ENCODE assay signal across 15 cellular contexts in genomic region chr15:90060797-90061196, GRCh38. TPM values are rescaled to one million over a fixed set of nuclear protein-coding genes. Genes with fewer than 3 reads are reported as not detected.
DNase-seq lines count a peak whose midpoint lies in the region; ATAC-seq and TF ChIP-seq lines count a peak whose summit lies in the region.
"Had no signal": no experiment of that assay in that cellular context is flagged by ENCODE, and none has a peak within 500 bp of the region (broad histone marks: within the 10 kb centered on the region; RNA-seq: fewer than 3 reads in every experiment).

No MANE protein-coding gene starts in this region.

- H3K9me3 ChIP-seq in Karpas-422 (ENCODE audit: low read length) (no peaks in the 10 kb centered on the region), spleen (no peaks in the 10 kb centered on the region)
- H3K9me3 ChIP-seq: A549 had no signal

- H3K4me2 ChIP-seq in Karpas-422 (ENCODE audit: low read depth, low read length, poor library complexity, severe bottlenecking): peak overlapping the region; percentile 65
- H3K4me2 ChIP-seq: A549 had no signal

- H3K4me3 Mint-ChIP-seq in T-helper 2 cell treated with Interferon-gamma antibody and Interleukin-4, amounts not matched to agents 5 μg/mL and 100 μg/mL, for 36 hours: no peak overlapping the region

- peaks cover 59% of the 10 kb centered on the region for H3K79me2 ChIP-seq in Karpas-422 (ENCODE audit: low read length)

- H3K9me3 Mint-ChIP-seq in T-helper 2 cell treated with Interferon-gamma antibody and Interleukin-4, amounts not matched to agents 5 μg/mL and 100 μg/mL, for 36 hours: no peaks in the 10 kb centered on the region
- H3K9me3 Mint-ChIP-seq: activated T-helper 1 cell treated with anti-CD3 and anti-CD28 coated beads, Interleukin-12 subunit alpha, Interleukin-12 subunit beta, Interleukin-2, Interleukin-4 antibody, amounts not matched to agents 30 ng/mL and 10 ng/mL and 1 ng/mL, durations not matched to agents 14 hours and 24 hours and 36 hours had no signal

- H3K4me3 ChIP-seq in Karpas-422 (ENCODE audit: low read length): no peak overlapping the region; the same call in 1 of the 2 replicates
- no peak overlapping the region for H3K4me3 ChIP-seq in epithelial cell of esophagus (ENCODE audit: low read length)
- peak overlapping the region in 1 of 8 donors; percentile 54 for H3K4me3 ChIP-seq in spleen
- H3K4me3 ChIP-seq: A549 had no signal

- H3K9ac ChIP-seq in Karpas-422 (ENCODE audit: low read length): peak overlapping the region; percentile 72

- no peak overlapping the region for H2AFZ ChIP-seq in Karpas-422 (ENCODE audit: low read length)

- H3K27ac ChIP-seq in Karpas-422 (ENCODE audit: low read length) (peak overlapping the region; percentile 92), spleen (peak overlapping the region; percentile 44 to 97 (median 89)), caudate nucleus (ENCODE audit: low read depth, low read length) (no peak overlapping the region)
- H3K27ac ChIP-seq: A549 had no signal

- intact Hi-C loops in spleen (cut with DNase I; ENCODE audit: low total_unique reads): loop anchor here (10.0 kb wide), 1 partner anchor 56 kb away; the partner anchor contains the start of gene ZNF710
- intact Hi-C loops in left colon (cut with DNase I, micrococcal nuclease): no loop called here

- no peak for TF ChIP-seq POLR2A in spleen (IDR thresholded peaks at IDR 0.05)

- no peaks in the 10 kb centered on the region for H3K27me3 ChIP-seq in Karpas-422 (ENCODE audit: low read length)
- no peaks in the 10 kb centered on the region for H3K27me3 ChIP-seq in spleen (replicated peaks in 1 of 7)

- H4K20me1 ChIP-seq in Karpas-422 (ENCODE audit: insufficient read depth, low read depth, low read length): no peaks in the 10 kb centered on the region

- no peaks in the 10 kb centered on the region for H3K9me2 ChIP-seq in Karpas-422 (replicated peaks; ENCODE audit: insufficient read depth, low read length)

- H3K36me3 ChIP-seq in Karpas-422 (ENCODE audit: insufficient read depth, low read length) (no peaks in the 10 kb centered on the region), spleen (no peaks in the 10 kb centered on the region)

- H3K4me1 Mint-ChIP-seq in T-helper 2 cell treated with Interferon-gamma antibody and Interleukin-4, amounts not matched to agents 5 μg/mL and 100 μg/mL, for 36 hours (ENCODE audit: low read depth): peaks cover 29% of the 10 kb centered on the region

- TF ChIP-seq CTCF in epithelial cell of esophagus (IDR thresholded peaks at IDR 0.05; ENCODE audit: insufficient read depth, low read depth, low read length, missing control alignments) (no peak), spleen (IDR thresholded peaks at IDR 0.05 in 8 of 11, conservative IDR thresholded peaks at IDR 0.05 in 3 of 11) (no peak)

- H3K36me3 Mint-ChIP-seq in T-helper 2 cell treated with Interferon-gamma antibody and Interleukin-4, amounts not matched to agents 5 μg/mL and 100 μg/mL, for 36 hours (ENCODE audit: low read depth): peaks cover 3% of the 10 kb centered on the region

- no peak for ATAC-seq in left colon
- ATAC-seq: A549, esophagus mucosa, sciatic nerve had no signal

- H3K27me3 Mint-ChIP-seq in T-helper 2 cell treated with Interferon-gamma antibody and Interleukin-4, amounts not matched to agents 5 μg/mL and 100 μg/mL, for 36 hours (ENCODE audit: low read depth): no peaks in the 10 kb centered on the region

- no peak for DNase-seq in T-helper 2 cell treated with Interferon-gamma antibody and Interleukin-4, amounts not matched to agents 5 μg/mL and 100 μg/mL, for 36 hours (ENCODE audit: low spot score)
- no peak for DNase-seq in T-helper 2 cell
- no peak for DNase-seq in Karpas-422
- DNase-seq in epithelial cell of esophagus (ENCODE audit: low read depth): peak; percentile 40
- no peak for DNase-seq in spleen
- DNase-seq in left colon: no peak
- DNase-seq in NCI-H1092 treated with DMSO at 0.1 percent for 48 hours (lab: John Stamatoyannopoulos, UW): no peak
- DNase-seq in caudate nucleus (lab: John Stamatoyannopoulos, UW): no peak
- DNase-seq: EL, NCI-H345, trophoblast cell had no signal

- H3K27ac Mint-ChIP-seq in T-helper 2 cell treated with Interferon-gamma antibody and Interleukin-4, amounts not matched to agents 5 μg/mL and 100 μg/mL, for 36 hours: peak overlapping the region; percentile 65

- peaks cover 80% of the 10 kb centered on the region for H3K4me1 ChIP-seq in Karpas-422 (ENCODE audit: low read length)
- H3K4me1 ChIP-seq in spleen: peaks cover 70 to 96% (median 87%) of the 10 kb centered on the region in 6 donors
- H3K4me1 ChIP-seq: A549 had no signal

- WGBS in spleen, 5 donors: 74 to 80% (median 76%) methylated on average over 3 of the region's 3 CpGs

RNA-seq across cellular contexts. Expression of gene IDH2, which starts 41.5 kb away (rescaled TPM):
- total RNA-seq in Karpas-422 (2014; rRNA removed; shearing (Covaris generic); ENCODE audit: low replicate concordance): 93.4 and 156 TPM in 2 replicates
- total RNA-seq in spleen (10 to 100 TPM; 42.8 to 70.9 (median 52.5) TPM), left colon (100 to 1,000 TPM; 110 to 185 TPM)
- polyA plus RNA-seq in spleen: 10 to 100 TPM; 36.4 to 57.8 (median 53.5) TPM

RNA-seq across cellular contexts. Expression of gene ZNF710, which starts 59.7 kb away (rescaled TPM):
- total RNA-seq in Karpas-422 (2014; rRNA removed; shearing (Covaris generic); ENCODE audit: low replicate concordance): 25.2 and 32.3 TPM in 2 replicates
- 10 to 100 TPM; 25.5 to 66.4 (median 36.7) TPM for total RNA-seq in spleen
- polyA plus RNA-seq in spleen: 10 to 100 TPM; 12.5 to 24.8 (median 19.5) TPM
- 10 to 100 TPM; 33.8 to 52.9 TPM for total RNA-seq in left colon
